Comparison of ENCODE assay signal across 8 cellular contexts in the genomic region with DNA sequence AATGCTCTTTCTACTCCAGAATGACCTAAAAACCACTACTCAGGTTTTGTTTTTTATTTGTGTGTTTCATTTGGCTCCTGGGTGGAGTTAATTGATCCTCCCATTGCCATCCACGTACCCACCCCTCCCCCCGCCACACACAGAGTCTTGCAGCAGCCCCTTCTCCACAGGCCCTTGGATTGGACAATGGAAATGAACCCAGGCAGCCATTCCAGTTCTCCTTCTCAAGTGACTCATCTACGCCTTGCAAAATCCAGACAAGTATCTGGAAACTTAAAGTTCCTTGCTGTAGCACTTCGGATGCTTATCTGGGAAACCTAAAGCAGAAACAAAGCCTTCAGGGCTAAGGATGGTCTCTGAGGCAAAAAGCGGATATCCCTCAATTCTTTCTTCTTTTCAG. TPM values are rescaled to one million over a fixed set of nuclear protein-coding genes. Genes with fewer than 3 reads are reported as not detected.
"Had no signal": no experiment of that assay in that cellular context is flagged by ENCODE, and none has a peak within 500 bp of the region (broad histone marks: within the 10 kb centered on the region; RNA-seq: fewer than 3 reads in every experiment).

No MANE protein-coding gene starts in this region.

RNA-seq across cellular contexts. Expression of a gene that starts 1.3 kb away (rescaled TPM):
- total RNA-seq: HepG2, HT1080, IMR-90, M059J, OCI-LY7, PC-3, SK-MEL-5 had no signal
- polyA plus RNA-seq: HepG2, IMR-90, SK-N-SH had no signal

RNA-seq across cellular contexts. Expression of a gene that starts 26.6 kb away (rescaled TPM):
- total RNA-seq: HepG2 had no signal

RNA-seq across cellular contexts. Expression of a gene that starts 45.7 kb away (rescaled TPM):
- total RNA-seq: HepG2 had no signal
